16 cellular contexts compared by ENCODE assay signal in genomic region chr7:20858913-20859312, GRCh38.
"Had no signal": no experiment of that assay in that cellular context is flagged by ENCODE, and none has a peak within 500 bp of the region (broad histone marks: within the 10 kb centered on the region; RNA-seq: fewer than 3 reads in every experiment).

No MANE protein-coding gene starts in this region.

- H3K4me3 ChIP-seq: cardiac muscle cell, gastroesophageal sphincter, ovary, skin epidermis had no signal

- H3K9me3 Mint-ChIP-seq: endodermal cell, nephron, type B pancreatic cell had no signal

- H3K4me1 Mint-ChIP-seq: nephron had no signal

- DNase-seq: activated CD4-positive, alpha-beta T cell treated with anti-CD3 and anti-CD28 coated beads, Interleukin-2, amount 50 U/mL, for 1 hour; activated CD4-positive, CD25-positive, alpha-beta regulatory T cell; activated naive CD4-positive, alpha-beta T cell; aorta; endodermal cell; islet precursor cell; mesenchymal stem cell; ovary; stimulated activated CD4-positive, alpha-beta T cell treated with anti-CD3 and anti-CD28 coated beads, Interleukin-4, amount 100 ng/mL, for 24 hours; stimulated activated naive CD4-positive, alpha-beta T cell; SW 1271 had no signal

- H3K4me1 ChIP-seq: gastroesophageal sphincter had no signal

- ATAC-seq: gastroesophageal sphincter had no signal

- H3K36me3 ChIP-seq: cardiac muscle cell, gastroesophageal sphincter, ovary had no signal

- H3K9me3 ChIP-seq: gastroesophageal sphincter, ovary had no signal

- H3K27ac ChIP-seq: cardiac muscle cell, gastroesophageal sphincter, ovary, skin epidermis had no signal

- H3K27me3 ChIP-seq: cardiac muscle cell, gastroesophageal sphincter, ovary had no signal

- H3K4me3 Mint-ChIP-seq: endodermal cell, nephron, type B pancreatic cell had no signal

- H3K27ac Mint-ChIP-seq: endodermal cell, nephron, type B pancreatic cell had no signal

- H3K36me3 Mint-ChIP-seq: type B pancreatic cell had no signal
